7 cellular contexts compared by ENCODE assay signal in the genomic region with DNA sequence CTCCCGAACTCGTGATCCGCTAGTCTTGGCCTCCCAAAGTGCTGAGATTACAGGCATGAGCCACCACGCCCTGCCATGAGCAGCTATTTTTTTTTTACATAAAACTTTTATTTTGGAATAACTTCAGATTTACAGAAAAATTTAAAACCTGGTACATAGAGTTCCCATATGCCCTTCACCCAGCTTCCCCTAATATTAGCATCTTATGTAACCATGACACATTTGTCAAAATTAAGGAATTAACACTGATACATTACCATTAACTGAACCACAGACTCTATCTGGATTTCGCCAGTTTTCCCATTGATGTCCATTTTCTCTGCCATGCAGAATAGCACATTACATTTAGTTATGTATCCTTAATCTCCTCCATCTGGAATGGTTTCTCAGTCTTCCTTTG.
"Had no signal": no experiment of that assay in that cellular context is flagged by ENCODE, and none has a peak within 500 bp of the region (broad histone marks: within the 10 kb centered on the region; RNA-seq: fewer than 3 reads in every experiment).

No MANE protein-coding gene starts in this region.

- H3K36me3 ChIP-seq: HAP-1 had no signal

- H3K9me3 Mint-ChIP-seq: IgD-negative memory B cell had no signal

- H3K9me3 ChIP-seq: HAP-1 had no signal

- H3K4me3 ChIP-seq: GM23248, HAP-1 had no signal

- H3K27ac ChIP-seq: GM23248 had no signal

- ATAC-seq: HCT116 had no signal

- DNase-seq: GM23248, GOT3, H7, KBM-7 had no signal

- H3K27ac Mint-ChIP-seq: IgD-negative memory B cell had no signal

- H3K4me3 Mint-ChIP-seq: IgD-negative memory B cell had no signal

- H3K27me3 Mint-ChIP-seq: IgD-negative memory B cell had no signal

- H3K36me3 Mint-ChIP-seq: IgD-negative memory B cell had no signal
